ENCODE assay signal across 8 cellular contexts in the genomic region with DNA sequence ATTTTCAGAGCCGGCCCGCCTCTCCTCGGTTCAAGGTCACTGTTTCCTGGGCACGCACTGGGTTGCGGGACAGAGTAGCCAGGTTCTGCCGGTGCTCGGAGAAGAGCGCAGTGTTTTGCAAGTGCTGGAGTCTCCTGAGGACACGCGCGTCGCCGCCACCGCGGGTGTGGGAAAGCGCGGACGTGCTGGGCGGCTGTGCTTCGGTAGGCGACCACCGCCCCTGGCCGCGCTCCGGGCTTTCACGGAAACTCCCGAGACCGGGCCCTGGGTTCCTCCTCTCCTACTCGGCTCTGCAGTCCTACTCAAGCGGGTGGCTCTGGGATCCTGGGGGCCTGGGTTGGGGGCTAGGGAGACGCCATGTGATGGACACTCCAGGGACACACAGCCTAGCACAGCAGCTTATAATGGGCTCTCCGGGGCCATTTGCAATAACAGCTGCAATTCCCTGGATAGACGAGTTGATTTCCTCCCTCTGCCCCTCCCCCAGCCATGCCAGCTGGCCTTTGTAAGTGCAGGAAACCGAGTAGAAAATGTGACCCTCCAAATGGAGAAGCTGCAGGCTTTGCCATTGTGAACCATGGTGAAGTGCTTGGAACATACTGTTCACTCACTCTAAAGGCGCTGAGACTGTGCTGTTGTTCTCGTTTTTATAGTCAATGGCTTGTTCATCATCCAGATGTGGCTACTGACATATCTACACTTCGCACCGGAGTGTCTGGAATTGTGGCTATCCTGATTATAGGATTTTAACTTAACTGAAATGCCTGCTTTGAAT. TPM values are rescaled to one million over a fixed set of nuclear protein-coding genes. Genes with fewer than 3 reads are reported as not detected.
DNase-seq lines count a peak whose midpoint lies in the region; ATAC-seq and TF ChIP-seq lines count a peak whose summit lies in the region.

No MANE protein-coding gene starts in this region.

- no peak overlapping the region for H2AFZ ChIP-seq in DND-41 (ENCODE audit: low read depth, low read length)

- peak overlapping the region; percentile 97; the same call in 1 of the 2 replicates for H3K4me2 ChIP-seq in DND-41 (ENCODE audit: insufficient read depth, low read length)

- TF ChIP-seq CTCF in DND-41 (IDR thresholded peaks at IDR 0.05; ENCODE audit: borderline replicate concordance, extremely low read depth, low read length, poor library complexity, severe bottlenecking) (no peak), breast epithelium (IDR thresholded peaks at IDR 0.05) (no peak), lower lobe of right lung (IDR thresholded peaks at IDR 0.05) (no peak)

- H3K4me3 ChIP-seq in DND-41 (ENCODE audit: low read depth in 1 of 2, low read length in 2 of 2), result no peak overlapping the region
- H3K4me3 ChIP-seq in breast epithelium, result peak overlapping the region; percentile 74 to 95 (median 88)
- peak overlapping the region; percentile 79 for H3K4me3 ChIP-seq in lower lobe of right lung

- ATAC-seq in DND-41 (ENCODE audit: insufficient read depth, low read depth) (no peak), lower lobe of right lung (peak in 1 of 2 donors; percentile 22), GM19328 (IDR thresholded peaks at IDR 0.05; ENCODE audit: unreplicated experiment) (no peak)

- no peak for DNase-seq in DND-41
- peak; percentile 43 for DNase-seq in NCI-H345 treated with DMSO at 0.1 percent for 48 hours (lab: John Stamatoyannopoulos, UW; ENCODE audit: unreplicated experiment)
- no peak for DNase-seq in breast epithelium (ENCODE audit: low spot score in 2 of 2)
- DNase-seq in lower lobe of right lung, result peak; percentile 73
- peak in 41 of 49 donors; percentile 3 to 66 (median 40) for DNase-seq in substantia nigra (lab: John Stamatoyannopoulos, UW)
- no peak for DNase-seq in NCI-H446 treated with DMSO at 0.1 percent for 48 hours (lab: John Stamatoyannopoulos, UW)
- DNase-seq in germinal center (ENCODE audit: low spot score), result no peak

- H3K27me3 ChIP-seq in DND-41 (ENCODE audit: insufficient read depth, low read length, poor library complexity) (peaks cover 4% of the 10 kb centered on the region), breast epithelium (no peaks in the 10 kb centered on the region), lower lobe of right lung (ENCODE audit: low read depth) (no peaks in the 10 kb centered on the region)

- H3K4me1 ChIP-seq in DND-41 (ENCODE audit: insufficient read depth, low read length) (peaks cover 23% of the 10 kb centered on the region), breast epithelium (peaks cover 0 to 4% of the 10 kb centered on the region in 2 donors), lower lobe of right lung (peaks cover 39% of the 10 kb centered on the region)

- peak overlapping the region; percentile 61; the same call in 1 of the 2 replicates for H3K9ac ChIP-seq in DND-41 (ENCODE audit: low read depth, low read length)

- H3K9me3 ChIP-seq in DND-41 (ENCODE audit: insufficient read depth, low read length, severe bottlenecking) (no peaks in the 10 kb centered on the region), breast epithelium (no peaks in the 10 kb centered on the region), lower lobe of right lung (no peaks in the 10 kb centered on the region)

- H3K36me3 ChIP-seq in DND-41 (ENCODE audit: insufficient read depth, low read length), result no peaks in the 10 kb centered on the region
- no peaks in the 10 kb centered on the region for H3K36me3 ChIP-seq in breast epithelium
- H3K36me3 ChIP-seq in lower lobe of right lung, result no peaks in the 10 kb centered on the region

- TF ChIP-seq POLR2A in breast epithelium (IDR thresholded peaks at IDR 0.05), result no peak

- intact Hi-C loops in breast epithelium (cut with DNase I; ENCODE audit: low total_unique reads), result no loop called here
- intact Hi-C loops in lower lobe of right lung (cut with DNase I), result no loop called here

- 0 out of 2 replicates have a peak, but pooled peaks cover 3% of the 10 kb centered on the region for H4K20me1 ChIP-seq in DND-41 (ENCODE audit: insufficient read depth, low read length)

- no peak overlapping the region for H3K27ac ChIP-seq in DND-41 (ENCODE audit: low read length)
- H3K27ac ChIP-seq in breast epithelium, result no peak overlapping the region
- peak overlapping the region; percentile 99 for H3K27ac ChIP-seq in lower lobe of right lung
- H3K27ac ChIP-seq in substantia nigra (ENCODE audit: low read depth, low read length, poor library complexity, severe bottlenecking), result peak overlapping the region; percentile 99

- 0 out of 2 replicates have a peak, but pooled peaks cover 3% of the 10 kb centered on the region for H3K79me2 ChIP-seq in DND-41 (ENCODE audit: insufficient read depth, low read length)

RNA-seq across cellular contexts. Expression of a gene that starts 2.1 kb away (rescaled TPM):
- total RNA-seq in breast epithelium (10 to 100 TPM in 1 of 3 donors, 1 to 10 TPM in 2; 3.6 to 11.6 (median 9.8) TPM), lower lobe of right lung (15.1 TPM)

RNA-seq across cellular contexts. Expression of a gene that starts 13.3 kb away (rescaled TPM):
- total RNA-seq in breast epithelium (10 to 100 TPM; 12.2 to 24.1 (median 15.4) TPM), lower lobe of right lung (27.5 TPM)

RNA-seq across cellular contexts. Expression of a gene that starts 28.8 kb away (rescaled TPM):
- total RNA-seq in breast epithelium, result 10 to 100 TPM in 2 of 3 donors, 1 to 10 TPM in 1; 6.4 to 34.4 (median 14.4) TPM
- 15.4 TPM for total RNA-seq in lower lobe of right lung

Comparison
In these comparisons a context has a peak if more than half of its experiments do, and no peak if none do; other contexts are left out.
1. DNase-seq: peak in NCI-H345 treated with DMSO at 0.1 percent for 48 hours (single experiment), lower lobe of right lung (single experiment) and substantia nigra (41 of 49); none in DND-41 (single experiment), breast epithelium (0 of 2), NCI-H446 treated with DMSO at 0.1 percent for 48 hours (single experiment) and germinal center (single experiment).
2. H3K27ac ChIP-seq: peak in lower lobe of right lung (single experiment) and substantia nigra (single experiment); none in DND-41 (single experiment) and breast epithelium (0 of 2).
3. H3K4me3 ChIP-seq: peak in breast epithelium (3 of 3) and lower lobe of right lung (single experiment); none in DND-41 (0 of 2).